In genomic region chr10:16120563-16120962, GRCh38 we compare ENCODE assay signal across 24 cellular contexts.
A peak's percentile ranks its signal among the peaks of the same experiment; 100 is the strongest.
DNase-seq lines count a peak whose midpoint lies in the region; ATAC-seq, FAIRE-seq and TF ChIP-seq lines count a peak whose summit lies in the region.
"Had no signal": no experiment of that assay in that cellular context is flagged by ENCODE, and none has a peak within 500 bp of the region (broad histone marks: within the 10 kb centered on the region; RNA-seq: fewer than 3 reads in every experiment).

No MANE protein-coding gene starts in this region.

- no peaks in the 10 kb centered on the region for H3K27me3 ChIP-seq in H1 (replicated peaks in 1 of 4; ENCODE audit: control insufficient read depth in 3 of 4, extremely low read depth in 1 of 4, insufficient read depth in 3 of 4, low read length in 3 of 4)
- H3K27me3 ChIP-seq in neural cell (ENCODE audit: insufficient read depth, low read depth, low read length) = no peaks in the 10 kb centered on the region
- H3K27me3 ChIP-seq: BLaER1 treated with 17β-estradiol and CSF1 and Interleukin-3, amounts not matched to agents 10 nM and 100 nM had no signal

- H2AFZ ChIP-seq in H1 (ENCODE audit: low read length) (no peak overlapping the region), neural cell (ENCODE audit: low read depth, low read length) (no peak overlapping the region), OCI-LY7 (ENCODE audit: low read length) (no peak overlapping the region)

- CTCF ChIA-PET in WTC11 (lab: Charles Lee) = no interaction called here
- CTCF ChIA-PET in H1 (lab: Charles Lee; ENCODE audit: partially characterized antibody) = no interaction called here
- CTCF ChIA-PET in OCI-LY7 (lab: Charles Lee; ENCODE audit: unreplicated experiment) = no interaction called here

- H3K27ac ChIP-seq in H1 (ENCODE audit: low read depth, low read length) (no peak overlapping the region), neural cell (ENCODE audit: low read length) (peak overlapping the region; percentile 69), OCI-LY7 (ENCODE audit: low read depth, low read length, poor library complexity, severe bottlenecking) (no peak overlapping the region)
- H3K27ac ChIP-seq: 22Rv1; A549; BLaER1 treated with 17β-estradiol and CSF1 and Interleukin-3, amounts not matched to agents 10 nM and 100 nM; C4-2B had no signal

- TF ChIP-seq EP300 in H1 (IDR thresholded peaks at IDR 0.05; ENCODE audit: borderline replicate concordance in 1 of 2, low read depth in 2 of 2, low read length in 2 of 2) (no peak), neural cell (conservative IDR thresholded peaks at IDR 0.05; ENCODE audit: poor library complexity, severe bottlenecking) (no peak)

- H4K20me1 ChIP-seq in H1 (replicated peaks in 1 of 2; ENCODE audit: control insufficient read depth in 1 of 2, insufficient read depth in 2 of 2, low read length in 2 of 2) (no peaks in the 10 kb centered on the region), neural cell (ENCODE audit: insufficient read depth) (no peaks in the 10 kb centered on the region), OCI-LY7 (ENCODE audit: insufficient read depth, low read length) (no peaks in the 10 kb centered on the region)
- H4K20me1 ChIP-seq: BLaER1 treated with 17β-estradiol and CSF1 and Interleukin-3, amounts not matched to agents 10 nM and 100 nM had no signal

- no peak overlapping the region for H3K23ac ChIP-seq in H1 (ENCODE audit: insufficient read length)

- no peaks in the 10 kb centered on the region for H3K79me1 ChIP-seq in H1 (ENCODE audit: low read depth, low read length)

- BruUV-seq in OCI-LY7 (replicated peaks; lab: Mats Ljungman, UMichigan) = no TSS peak

- TF ChIP-seq RAD21 in H1 (IDR thresholded peaks at IDR 0.05 in 1 of 2, conservative IDR thresholded peaks at IDR 0.05 in 1 of 2; ENCODE audit: low read depth in 2 of 2, low read length in 2 of 2) (no peak), neural cell (conservative IDR thresholded peaks at IDR 0.05) (no peak)

- H4K5ac ChIP-seq in H1 (ENCODE audit: insufficient read length, low read depth, low read length) = no peak overlapping the region

- H3K9me3 ChIP-seq in H1 (ENCODE audit: insufficient read depth in 2 of 2, low read depth in 1 of 2, low read length in 1 of 2) (no peaks in the 10 kb centered on the region), neural cell (ENCODE audit: low read length) (no peaks in the 10 kb centered on the region), OCI-LY7 (ENCODE audit: low read length) (no peaks in the 10 kb centered on the region)
- H3K9me3 ChIP-seq: A549; BLaER1 treated with 17β-estradiol and CSF1 and Interleukin-3, amounts not matched to agents 10 nM and 100 nM; Caco-2 had no signal

- no peak for TF ChIP-seq POLR2A in H1 (IDR thresholded peaks at IDR 0.05; ENCODE audit: control extremely low read depth in 1 of 2, low read depth in 2 of 2, low read length in 2 of 2)

- H3K23me2 ChIP-seq in H1 (ENCODE audit: low read depth, low read length) = no peaks in the 10 kb centered on the region

- H2BK12ac ChIP-seq in H1 (ENCODE audit: low read depth, low read length) = no peak overlapping the region

- H2BK20ac ChIP-seq in H1 (ENCODE audit: low read length) = no peak overlapping the region

- H3K9me2 ChIP-seq in neural cell (ENCODE audit: insufficient read depth, low read length) (no peaks in the 10 kb centered on the region), OCI-LY7 (ENCODE audit: insufficient read depth, low read length) (no peaks in the 10 kb centered on the region)

- H3K9ac ChIP-seq in H1 (replicated peaks in 1 of 4; ENCODE audit: extremely low read depth in 1 of 4, low read depth in 3 of 4, low read length in 3 of 4) (no peak overlapping the region), neural cell (ENCODE audit: low read length) (no peak overlapping the region)
- H3K9ac ChIP-seq: BLaER1 treated with 17β-estradiol and CSF1 and Interleukin-3, amounts not matched to agents 10 nM and 100 nM had no signal

- FAIRE-seq in H1 (lab: Jason Lieb, UNC) = peak; percentile 28
- FAIRE-seq: A549, D721Med, G401.6, GM12891, GM19239 had no signal

- H4K91ac ChIP-seq in H1 (replicated peaks; ENCODE audit: insufficient read length, low read length) = no peak overlapping the region

- no peak overlapping the region for H2BK5ac ChIP-seq in H1 (ENCODE audit: low read depth, low read length)

- no peak overlapping the region for H3K56ac ChIP-seq in H1 (replicated peaks; ENCODE audit: insufficient read length, low read depth, low read length)

- no peak overlapping the region for H2AK5ac ChIP-seq in H1 (ENCODE audit: low read depth, low read length)

- H3K14ac ChIP-seq in H1 (ENCODE audit: insufficient read length) = no peak overlapping the region

- H3K4me2 ChIP-seq in H1 (ENCODE audit: insufficient read depth in 1 of 2, low read depth in 2 of 2, low read length in 2 of 2) (no peak overlapping the region), neural cell (ENCODE audit: low read length) (no peak overlapping the region), OCI-LY7 (ENCODE audit: low read length) (no peak overlapping the region)
- H3K4me2 ChIP-seq: A549; BLaER1 treated with 17β-estradiol and CSF1 and Interleukin-3, amounts not matched to agents 10 nM and 100 nM had no signal

- TF ChIP-seq CTCF in WTC11 (IDR thresholded peaks at IDR 0.05) (no peak), H1 (IDR thresholded peaks at IDR 0.05; ENCODE audit: control extremely low read depth in 1 of 3, insufficient read depth in 1 of 3, low read depth in 1 of 3, low read length in 3 of 3) (no peak), neural cell (IDR thresholded peaks at IDR 0.05; ENCODE audit: poor library complexity, severe bottlenecking) (no peak), OCI-LY7 (conservative IDR thresholded peaks at IDR 0.05; ENCODE audit: low read length) (no peak)

- no peak overlapping the region for H3K18ac ChIP-seq in H1 (ENCODE audit: extremely low read depth, low read length)

- 83% methylated on average over 3 of the region's 3 CpGs; no CpG with 5 or more reads in 1 of the 2 experiments for WGBS in H1 (ENCODE audit: extremely low coverage in 1 of 2, insufficient coverage in 1 of 2, insufficient read length in 1 of 2, insufficient replicate concordance in 2 of 2, low coverage in 1 of 2, low lambda C conversion rate in 2 of 2, missing lambda C conversion rate in 1 of 2), 2 experiments

- no peaks in the 10 kb centered on the region for H3K79me2 ChIP-seq in H1 (ENCODE audit: control insufficient read depth in 1 of 2, insufficient read depth in 2 of 2, low read length in 2 of 2)
- H3K79me2 ChIP-seq in neural cell (replicated peaks; ENCODE audit: insufficient read depth, low read length) = no peaks in the 10 kb centered on the region
- no peaks in the 10 kb centered on the region for H3K79me2 ChIP-seq in OCI-LY7 (ENCODE audit: insufficient read depth, low read depth, low read length)

- no peaks in the 10 kb centered on the region for H3K27me3 Mint-ChIP-seq in activated naive CD8-positive, alpha-beta T cell treated with anti-CD3 and anti-CD28 coated beads, Interleukin-2, amount 10 ng/mL, durations not matched to agents 7 days and 5 days
- peaks cover 3% of the 10 kb centered on the region for H3K27me3 Mint-ChIP-seq in activated naive CD8-positive, alpha-beta T cell treated with anti-CD3 and anti-CD28 coated beads for 36 hours
- H3K27me3 Mint-ChIP-seq in WTC11 (ENCODE audit: low read depth) = no peaks in the 10 kb centered on the region
- H3K27me3 Mint-ChIP-seq in activated T-cell treated with anti-CD3 and anti-CD28 coated beads, Interleukin-2, amount 50 U/mL, for 72 hours (ENCODE audit: low read depth) = no peaks in the 10 kb centered on the region
- H3K27me3 Mint-ChIP-seq: B cell; CD4-positive, alpha-beta T cell had no signal

- no peaks in the 10 kb centered on the region for H3K4me1 Mint-ChIP-seq in activated naive CD8-positive, alpha-beta T cell treated with anti-CD3 and anti-CD28 coated beads, Interleukin-2, amount 10 ng/mL, durations not matched to agents 7 days and 5 days
- no peaks in the 10 kb centered on the region for H3K4me1 Mint-ChIP-seq in activated naive CD8-positive, alpha-beta T cell treated with anti-CD3 and anti-CD28 coated beads for 36 hours
- peaks cover 10% of the 10 kb centered on the region; the same call in 1 of the 2 replicates for H3K4me1 Mint-ChIP-seq in WTC11
- no peaks in the 10 kb centered on the region for H3K4me1 Mint-ChIP-seq in activated T-cell treated with anti-CD3 and anti-CD28 coated beads, Interleukin-2, amount 50 U/mL, for 72 hours (ENCODE audit: low read depth)
- H3K4me1 Mint-ChIP-seq: B cell had no signal

- no peak for ATAC-seq in activated naive CD8-positive, alpha-beta T cell treated with anti-CD3 and anti-CD28 coated beads, Interleukin-2, amount 10 ng/mL, durations not matched to agents 7 days and 5 days (ENCODE audit: low read depth)
- ATAC-seq in WTC11 = peak; percentile 72
- ATAC-seq in activated T-cell treated with anti-CD3 and anti-CD28 coated beads, Interleukin-2, amount 50 U/mL, for 72 hours (replicated peaks in 1 of 2) = no peak
- no peak for ATAC-seq in HG03521 (IDR thresholded peaks at IDR 0.05; ENCODE audit: unreplicated experiment)
- ATAC-seq: A549; CD8-positive, alpha-beta T cell had no signal

- DNase-seq in activated naive CD8-positive, alpha-beta T cell treated with anti-CD3 and anti-CD28 coated beads, Interleukin-2, amount 10 ng/mL, durations not matched to agents 7 days and 5 days = no peak
- no peak for DNase-seq in activated naive CD8-positive, alpha-beta T cell treated with anti-CD3 and anti-CD28 coated beads for 36 hours
- DNase-seq in WTC11 (ENCODE audit: low spot score) (no peak), H1 (ENCODE audit: low read depth in 1 of 2, low spot score in 2 of 2) (no peak), OCI-LY7 (ENCODE audit: low spot score) (no peak)
- no peak for DNase-seq in activated T-cell treated with anti-CD3 and anti-CD28 coated beads, Interleukin-2, amount 50 U/mL, for 72 hours
- DNase-seq: AML-193; Caco-2; Calu3; CD4-positive, alpha-beta T cell; CD8-positive, alpha-beta T cell; DMS79 treated with DMSO at 0.1 percent for 48 hours; GF-D8 had no signal

- H3F3A ChIP-seq in neural cell (ENCODE audit: insufficient read depth, low read length, poor library complexity, severe bottlenecking) = no peaks in the 10 kb centered on the region

- H3K36me3 Mint-ChIP-seq in activated naive CD8-positive, alpha-beta T cell treated with anti-CD3 and anti-CD28 coated beads, Interleukin-2, amount 10 ng/mL, durations not matched to agents 7 days and 5 days = no peaks in the 10 kb centered on the region
- no peaks in the 10 kb centered on the region for H3K36me3 Mint-ChIP-seq in activated naive CD8-positive, alpha-beta T cell treated with anti-CD3 and anti-CD28 coated beads for 36 hours
- H3K36me3 Mint-ChIP-seq in WTC11 = no peaks in the 10 kb centered on the region
- no peaks in the 10 kb centered on the region for H3K36me3 Mint-ChIP-seq in activated T-cell treated with anti-CD3 and anti-CD28 coated beads, Interleukin-2, amount 50 U/mL, for 72 hours (ENCODE audit: insufficient read depth in 2 of 2)
- H3K36me3 Mint-ChIP-seq: CD8-positive, alpha-beta T cell had no signal

- H3K9me3 Mint-ChIP-seq in activated naive CD8-positive, alpha-beta T cell treated with anti-CD3 and anti-CD28 coated beads, Interleukin-2, amount 10 ng/mL, durations not matched to agents 7 days and 5 days = peaks cover 4% of the 10 kb centered on the region
- peaks cover 1% of the 10 kb centered on the region for H3K9me3 Mint-ChIP-seq in activated naive CD8-positive, alpha-beta T cell treated with anti-CD3 and anti-CD28 coated beads for 36 hours
- H3K9me3 Mint-ChIP-seq in WTC11 = no peaks in the 10 kb centered on the region
- no peaks in the 10 kb centered on the region for H3K9me3 Mint-ChIP-seq in activated T-cell treated with anti-CD3 and anti-CD28 coated beads, Interleukin-2, amount 50 U/mL, for 72 hours
- H3K9me3 Mint-ChIP-seq: CD4-positive, alpha-beta T cell; CD8-positive, alpha-beta T cell had no signal

- no peak overlapping the region for H2BK120ac ChIP-seq in H1 (replicated peaks; ENCODE audit: low read depth, low read length)

- POLR2A ChIA-PET in activated naive CD8-positive, alpha-beta T cell treated with anti-CD3 and anti-CD28 coated beads, Interleukin-2, amount 10 ng/mL, durations not matched to agents 7 days and 5 days (lab: Charles Lee) = no interaction called here
- POLR2A ChIA-PET in WTC11 (lab: Charles Lee) = no interaction called here
- POLR2A ChIA-PET in H1 (lab: Charles Lee; ENCODE audit: partially characterized antibody) = no interaction called here
- POLR2A ChIA-PET in OCI-LY7 (lab: Charles Lee) = interaction anchor here (0.6 kb wide), 1 partner anchor 447 kb away, joined by 4 read pairs; no protein-coding TSS in a partner anchor

- no peak overlapping the region for H3K4ac ChIP-seq in H1 (replicated peaks; ENCODE audit: insufficient read length, low read depth, low read length)

- H3K4me3 ChIP-seq in H1 (ENCODE audit: extremely low read depth in 1 of 4, insufficient read depth in 2 of 4, low read depth in 3 of 4, low read length in 4 of 4) (no peak overlapping the region), neural cell (ENCODE audit: low read length) (peak overlapping the region; percentile 21), OCI-LY7 (ENCODE audit: low read depth, low read length, poor library complexity, severe bottlenecking) (no peak overlapping the region)
- H3K4me3 ChIP-seq: A549; BLaER1 treated with 17β-estradiol and CSF1 and Interleukin-3, amounts not matched to agents 10 nM and 100 nM had no signal

- H2BK15ac ChIP-seq in H1 (ENCODE audit: low read length) = no peak overlapping the region

- H3K36me3 ChIP-seq in H1 (ENCODE audit: control insufficient read depth in 2 of 4, insufficient read depth in 4 of 4, low read length in 3 of 4) = no peaks in the 10 kb centered on the region
- no peaks in the 10 kb centered on the region for H3K36me3 ChIP-seq in neural cell (ENCODE audit: insufficient read depth, low read length)
- no peaks in the 10 kb centered on the region for H3K36me3 ChIP-seq in OCI-LY7 (ENCODE audit: insufficient read depth, low read length)
- H3K36me3 ChIP-seq: BLaER1 treated with 17β-estradiol and CSF1 and Interleukin-3, amounts not matched to agents 10 nM and 100 nM had no signal

- intact Hi-C loops in OCI-LY7 (cut with micrococcal nuclease; ENCODE audit: unreplicated experiment) = no loop called here

- no peak overlapping the region for H3K4me3 Mint-ChIP-seq in activated naive CD8-positive, alpha-beta T cell treated with anti-CD3 and anti-CD28 coated beads, Interleukin-2, amount 10 ng/mL, durations not matched to agents 7 days and 5 days
- no peak overlapping the region for H3K4me3 Mint-ChIP-seq in activated naive CD8-positive, alpha-beta T cell treated with anti-CD3 and anti-CD28 coated beads for 36 hours
- no peak overlapping the region for H3K4me3 Mint-ChIP-seq in WTC11
- H3K4me3 Mint-ChIP-seq in activated T-cell treated with anti-CD3 and anti-CD28 coated beads, Interleukin-2, amount 50 U/mL, for 72 hours = no peak overlapping the region
- H3K4me3 Mint-ChIP-seq: B cell; CD4-positive, alpha-beta T cell; CD8-positive, alpha-beta T cell had no signal

- no peaks in the 10 kb centered on the region for H3K4me1 ChIP-seq in H1 (replicated peaks in 1 of 4; ENCODE audit: control insufficient read depth in 3 of 4, insufficient read depth in 4 of 4, low read length in 3 of 4)
- no peaks in the 10 kb centered on the region for H3K4me1 ChIP-seq in OCI-LY7 (ENCODE audit: insufficient read depth, low read length, poor library complexity, severe bottlenecking)
- H3K4me1 ChIP-seq: A549; BLaER1 treated with 17β-estradiol and CSF1 and Interleukin-3, amounts not matched to agents 10 nM and 100 nM; Caco-2 had no signal

- H4K8ac ChIP-seq in H1 (ENCODE audit: extremely low read depth, insufficient read depth, low read length) = no peak overlapping the region

- peak overlapping the region; percentile 42 for H3K27ac Mint-ChIP-seq in activated naive CD8-positive, alpha-beta T cell treated with anti-CD3 and anti-CD28 coated beads, Interleukin-2, amount 10 ng/mL, durations not matched to agents 7 days and 5 days
- no peak overlapping the region for H3K27ac Mint-ChIP-seq in activated naive CD8-positive, alpha-beta T cell treated with anti-CD3 and anti-CD28 coated beads for 36 hours
- no peak overlapping the region for H3K27ac Mint-ChIP-seq in WTC11
- no peak overlapping the region for H3K27ac Mint-ChIP-seq in activated T-cell treated with anti-CD3 and anti-CD28 coated beads, Interleukin-2, amount 50 U/mL, for 72 hours
- H3K27ac Mint-ChIP-seq: B cell; CD4-positive, alpha-beta T cell; CD8-positive, alpha-beta T cell had no signal
